In the genomic region with DNA sequence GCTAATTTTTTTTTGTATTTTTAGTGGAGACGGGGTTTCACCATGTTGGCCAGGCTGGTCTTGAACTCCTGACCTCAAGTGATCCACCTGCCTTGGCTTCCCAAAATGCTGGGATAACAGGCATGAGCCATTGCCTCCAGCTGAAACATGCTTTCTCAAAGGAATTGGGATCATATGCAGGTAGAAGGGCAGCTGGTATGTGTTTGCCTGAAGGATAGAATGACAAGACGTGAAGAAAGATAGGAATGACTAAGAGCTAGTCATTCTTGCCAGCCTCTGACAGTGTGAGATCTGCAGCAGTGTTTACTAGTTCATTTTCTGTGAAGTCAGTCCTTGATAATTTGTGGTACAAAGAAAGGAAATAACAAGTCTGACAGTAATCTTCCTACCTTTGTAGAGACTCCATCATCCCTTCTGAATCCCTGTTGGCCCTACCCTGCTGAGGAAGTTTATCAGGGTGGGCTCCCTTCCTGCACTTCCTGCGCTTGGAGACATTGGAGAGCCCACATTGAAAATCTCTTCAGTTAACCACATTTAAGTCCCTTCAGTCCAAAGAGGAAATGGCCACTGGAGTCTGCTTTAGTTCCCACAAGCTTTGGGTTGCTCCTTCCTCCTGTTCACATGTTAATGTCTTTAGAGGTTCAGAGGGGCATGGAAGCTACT, we compare ENCODE assay signal across 1 cellular context.
A peak's percentile ranks its signal among the peaks of the same experiment; 100 is the strongest.
TF ChIP-seq lines count a peak whose summit lies in the region.

No MANE protein-coding gene starts in this region.

TF ChIP-seq in SK-N-SH, 30 proteins besides CTCF, POLR2A, EP300 and RAD21 (continued from another document):
- TF ChIP-seq, protein P1, sequence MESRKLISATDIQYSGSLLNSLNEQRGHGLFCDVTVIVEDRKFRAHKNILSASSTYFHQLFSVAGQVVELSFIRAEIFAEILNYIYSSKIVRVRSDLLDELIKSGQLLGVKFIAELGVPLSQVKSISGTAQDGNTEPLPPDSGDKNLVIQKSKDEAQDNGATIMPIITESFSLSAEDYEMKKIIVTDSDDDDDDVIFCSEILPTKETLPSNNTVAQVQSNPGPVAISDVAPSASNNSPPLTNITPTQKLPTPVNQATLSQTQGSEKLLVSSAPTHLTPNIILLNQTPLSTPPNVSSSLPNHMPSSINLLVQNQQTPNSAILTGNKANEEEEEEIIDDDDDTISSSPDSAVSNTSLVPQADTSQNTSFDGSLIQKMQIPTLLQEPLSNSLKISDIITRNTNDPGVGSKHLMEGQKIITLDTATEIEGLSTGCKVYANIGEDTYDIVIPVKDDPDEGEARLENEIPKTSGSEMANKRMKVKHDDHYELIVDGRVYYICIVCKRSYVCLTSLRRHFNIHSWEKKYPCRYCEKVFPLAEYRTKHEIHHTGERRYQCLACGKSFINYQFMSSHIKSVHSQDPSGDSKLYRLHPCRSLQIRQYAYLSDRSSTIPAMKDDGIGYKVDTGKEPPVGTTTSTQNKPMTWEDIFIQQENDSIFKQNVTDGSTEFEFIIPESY (IDR thresholded peaks at IDR 0.05; ENCODE audit: borderline replicate concordance, low read depth), result no peak
- TF ChIP-seq FOSL2 (IDR thresholded peaks at IDR 0.05; ENCODE audit: borderline replicate concordance, low read depth), result peak; percentile 84; the same call in 1 of the 2 replicates
- no peak for TF ChIP-seq RXRA (IDR thresholded peaks at IDR 0.05; ENCODE audit: borderline replicate concordance, low read depth)
- peak; percentile 91 for TF ChIP-seq TCF12 (IDR thresholded peaks at IDR 0.05)
- no peak for TF ChIP-seq MEF2A (IDR thresholded peaks at IDR 0.05; ENCODE audit: borderline replicate concordance, low read depth)
- TF ChIP-seq GATA2 (CRISPR knock-in tag; IDR thresholded peaks at IDR 0.05), result no peak
- no peak for TF ChIP-seq EZH2phosphoT487 (IDR thresholded peaks at IDR 0.05; ENCODE audit: borderline replicate concordance, low read depth)
- no peak for TF ChIP-seq GABPA (IDR thresholded peaks at IDR 0.05; ENCODE audit: low read depth)
- TF ChIP-seq YY1 (IDR thresholded peaks at IDR 0.05; ENCODE audit: low read depth), result no peak
- TF ChIP-seq NRF1 (IDR thresholded peaks at IDR 0.05; ENCODE audit: low read depth, low read length), result no peak
- TF ChIP-seq FOXM1 (IDR thresholded peaks at IDR 0.05; ENCODE audit: low read depth), result no peak
- TF ChIP-seq, protein P2, sequence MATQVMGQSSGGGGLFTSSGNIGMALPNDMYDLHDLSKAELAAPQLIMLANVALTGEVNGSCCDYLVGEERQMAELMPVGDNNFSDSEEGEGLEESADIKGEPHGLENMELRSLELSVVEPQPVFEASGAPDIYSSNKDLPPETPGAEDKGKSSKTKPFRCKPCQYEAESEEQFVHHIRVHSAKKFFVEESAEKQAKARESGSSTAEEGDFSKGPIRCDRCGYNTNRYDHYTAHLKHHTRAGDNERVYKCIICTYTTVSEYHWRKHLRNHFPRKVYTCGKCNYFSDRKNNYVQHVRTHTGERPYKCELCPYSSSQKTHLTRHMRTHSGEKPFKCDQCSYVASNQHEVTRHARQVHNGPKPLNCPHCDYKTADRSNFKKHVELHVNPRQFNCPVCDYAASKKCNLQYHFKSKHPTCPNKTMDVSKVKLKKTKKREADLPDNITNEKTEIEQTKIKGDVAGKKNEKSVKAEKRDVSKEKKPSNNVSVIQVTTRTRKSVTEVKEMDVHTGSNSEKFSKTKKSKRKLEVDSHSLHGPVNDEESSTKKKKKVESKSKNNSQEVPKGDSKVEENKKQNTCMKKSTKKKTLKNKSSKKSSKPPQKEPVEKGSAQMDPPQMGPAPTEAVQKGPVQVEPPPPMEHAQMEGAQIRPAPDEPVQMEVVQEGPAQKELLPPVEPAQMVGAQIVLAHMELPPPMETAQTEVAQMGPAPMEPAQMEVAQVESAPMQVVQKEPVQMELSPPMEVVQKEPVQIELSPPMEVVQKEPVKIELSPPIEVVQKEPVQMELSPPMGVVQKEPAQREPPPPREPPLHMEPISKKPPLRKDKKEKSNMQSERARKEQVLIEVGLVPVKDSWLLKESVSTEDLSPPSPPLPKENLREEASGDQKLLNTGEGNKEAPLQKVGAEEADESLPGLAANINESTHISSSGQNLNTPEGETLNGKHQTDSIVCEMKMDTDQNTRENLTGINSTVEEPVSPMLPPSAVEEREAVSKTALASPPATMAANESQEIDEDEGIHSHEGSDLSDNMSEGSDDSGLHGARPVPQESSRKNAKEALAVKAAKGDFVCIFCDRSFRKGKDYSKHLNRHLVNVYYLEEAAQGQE (IDR thresholded peaks at IDR 0.05; ENCODE audit: low read depth, low read length), result no peak
- TF ChIP-seq FOXJ3 (CRISPR knock-in tag; IDR thresholded peaks at IDR 0.05), result no peak
- TF ChIP-seq SIN3A (IDR thresholded peaks at IDR 0.05; ENCODE audit: borderline replicate concordance, low read depth, low read length), result no peak
- no peak for TF ChIP-seq MXI1 (IDR thresholded peaks at IDR 0.05; ENCODE audit: low read depth, low read length)
- TF ChIP-seq, protein P3, sequence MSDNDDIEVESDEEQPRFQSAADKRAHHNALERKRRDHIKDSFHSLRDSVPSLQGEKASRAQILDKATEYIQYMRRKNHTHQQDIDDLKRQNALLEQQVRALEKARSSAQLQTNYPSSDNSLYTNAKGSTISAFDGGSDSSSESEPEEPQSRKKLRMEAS (IDR thresholded peaks at IDR 0.05; ENCODE audit: low read depth), result peak; percentile 61; the same call in 1 of the 2 replicates
